ENCODE assay signal across 18 cellular contexts in genomic region chr1:30366914-30367313, GRCh38.
"Had no signal": no experiment of that assay in that cellular context is flagged by ENCODE, and none has a peak within 500 bp of the region (broad histone marks: within the 10 kb centered on the region; RNA-seq: fewer than 3 reads in every experiment).

No MANE protein-coding gene starts in this region.

- H3K27ac ChIP-seq: epithelial cell of prostate, neutrophil, thoracic aorta, upper lobe of right lung had no signal

- H3K4me1 Mint-ChIP-seq: activated naive CD8-positive, alpha-beta T cell treated with anti-CD3 and anti-CD28 coated beads, Interleukin-2, amount 50 U/mL, for 24 hours; activated T-helper 17 cell treated with anti-CD3 and anti-CD28 coated beads, Interleukin-2, amount 50 U/mL, for 72 hours had no signal

- H3K4me3 Mint-ChIP-seq: activated CD8-positive, alpha-beta T cell treated with anti-CD3 and anti-CD28 coated beads, Interleukin-2, amount 10 ng/mL, durations not matched to agents 7 days and 5 days; activated naive CD4-positive, alpha-beta T cell treated with anti-CD3 and anti-CD28 coated beads for 36 hours; activated naive CD8-positive, alpha-beta T cell treated with anti-CD3 and anti-CD28 coated beads, Interleukin-2, amount 50 U/mL, for 24 hours; activated T-helper 17 cell treated with anti-CD3 and anti-CD28 coated beads, Interleukin-2, amount 50 U/mL, for 72 hours; dendritic cell treated with granulocyte-macrophage colony-stimulating factor and Interleukin-4, amounts not matched to agents 40 ng/mL and 50 ng/mL, for 4 days; effector memory CD8-positive, alpha-beta T cell; naive thymus-derived CD8-positive, alpha-beta T cell; T-helper 17 cell had no signal

- H3K27ac Mint-ChIP-seq: activated CD8-positive, alpha-beta T cell treated with anti-CD3 and anti-CD28 coated beads, Interleukin-2, amount 10 ng/mL, durations not matched to agents 7 days and 5 days; activated naive CD4-positive, alpha-beta T cell treated with anti-CD3 and anti-CD28 coated beads for 36 hours; activated naive CD8-positive, alpha-beta T cell treated with anti-CD3 and anti-CD28 coated beads, Interleukin-2, amount 50 U/mL, for 24 hours; activated T-helper 17 cell treated with anti-CD3 and anti-CD28 coated beads, Interleukin-2, amount 50 U/mL, for 72 hours; dendritic cell treated with granulocyte-macrophage colony-stimulating factor and Interleukin-4, amounts not matched to agents 40 ng/mL and 50 ng/mL, for 4 days; effector memory CD8-positive, alpha-beta T cell; naive thymus-derived CD8-positive, alpha-beta T cell; T-helper 17 cell had no signal

- ATAC-seq: activated CD8-positive, alpha-beta T cell treated with anti-CD3 and anti-CD28 coated beads, Interleukin-2, amount 10 ng/mL, durations not matched to agents 7 days and 5 days; activated naive CD8-positive, alpha-beta T cell treated with anti-CD3 and anti-CD28 coated beads, Interleukin-2, amount 50 U/mL, for 24 hours; activated T-helper 17 cell treated with anti-CD3 and anti-CD28 coated beads, Interleukin-2, amount 50 U/mL, for 72 hours; effector memory CD8-positive, alpha-beta T cell; left colon; naive thymus-derived CD8-positive, alpha-beta T cell; T-helper 17 cell; upper lobe of right lung had no signal

- H3K4me1 ChIP-seq: upper lobe of right lung had no signal

- DNase-seq: activated CD4-positive, alpha-beta T cell treated with anti-CD3 and anti-CD28 coated beads for 4 hours; activated naive CD4-positive, alpha-beta T cell treated with anti-CD3 and anti-CD28 coated beads for 36 hours; activated naive CD8-positive, alpha-beta T cell treated with anti-CD3 and anti-CD28 coated beads, Interleukin-2, amount 50 U/mL, for 24 hours; aorta; cerebellar nuclear complex; effector memory CD8-positive, alpha-beta T cell; left colon; mammary epithelial cell; naive thymus-derived CD8-positive, alpha-beta T cell; stimulated activated CD4-positive, alpha-beta T cell treated with anti-CD3 and anti-CD28 coated beads, Interleukin-1b, Interleukin-23, amount 100 ng/mL, for 48 hours; T-helper 17 cell; upper lobe of right lung had no signal

- H3K9me3 Mint-ChIP-seq: activated naive CD4-positive, alpha-beta T cell treated with anti-CD3 and anti-CD28 coated beads for 36 hours; activated naive CD8-positive, alpha-beta T cell treated with anti-CD3 and anti-CD28 coated beads, Interleukin-2, amount 50 U/mL, for 24 hours; activated T-helper 17 cell treated with anti-CD3 and anti-CD28 coated beads, Interleukin-2, amount 50 U/mL, for 72 hours; dendritic cell treated with granulocyte-macrophage colony-stimulating factor and Interleukin-4, amounts not matched to agents 40 ng/mL and 50 ng/mL, for 4 days; effector memory CD8-positive, alpha-beta T cell; naive thymus-derived CD8-positive, alpha-beta T cell had no signal

- H3K36me3 Mint-ChIP-seq: naive thymus-derived CD8-positive, alpha-beta T cell had no signal
